1 cellular context compared by ENCODE assay signal in genomic region chr17:60159479-60159866, GRCh38.
TF ChIP-seq lines count a peak whose summit lies in the region.

No MANE protein-coding gene starts in this region.

TF ChIP-seq in K562, 482 proteins besides CTCF, POLR2A, EP300 and RAD21 (continued from another document):
- TF ChIP-seq, protein P1, sequence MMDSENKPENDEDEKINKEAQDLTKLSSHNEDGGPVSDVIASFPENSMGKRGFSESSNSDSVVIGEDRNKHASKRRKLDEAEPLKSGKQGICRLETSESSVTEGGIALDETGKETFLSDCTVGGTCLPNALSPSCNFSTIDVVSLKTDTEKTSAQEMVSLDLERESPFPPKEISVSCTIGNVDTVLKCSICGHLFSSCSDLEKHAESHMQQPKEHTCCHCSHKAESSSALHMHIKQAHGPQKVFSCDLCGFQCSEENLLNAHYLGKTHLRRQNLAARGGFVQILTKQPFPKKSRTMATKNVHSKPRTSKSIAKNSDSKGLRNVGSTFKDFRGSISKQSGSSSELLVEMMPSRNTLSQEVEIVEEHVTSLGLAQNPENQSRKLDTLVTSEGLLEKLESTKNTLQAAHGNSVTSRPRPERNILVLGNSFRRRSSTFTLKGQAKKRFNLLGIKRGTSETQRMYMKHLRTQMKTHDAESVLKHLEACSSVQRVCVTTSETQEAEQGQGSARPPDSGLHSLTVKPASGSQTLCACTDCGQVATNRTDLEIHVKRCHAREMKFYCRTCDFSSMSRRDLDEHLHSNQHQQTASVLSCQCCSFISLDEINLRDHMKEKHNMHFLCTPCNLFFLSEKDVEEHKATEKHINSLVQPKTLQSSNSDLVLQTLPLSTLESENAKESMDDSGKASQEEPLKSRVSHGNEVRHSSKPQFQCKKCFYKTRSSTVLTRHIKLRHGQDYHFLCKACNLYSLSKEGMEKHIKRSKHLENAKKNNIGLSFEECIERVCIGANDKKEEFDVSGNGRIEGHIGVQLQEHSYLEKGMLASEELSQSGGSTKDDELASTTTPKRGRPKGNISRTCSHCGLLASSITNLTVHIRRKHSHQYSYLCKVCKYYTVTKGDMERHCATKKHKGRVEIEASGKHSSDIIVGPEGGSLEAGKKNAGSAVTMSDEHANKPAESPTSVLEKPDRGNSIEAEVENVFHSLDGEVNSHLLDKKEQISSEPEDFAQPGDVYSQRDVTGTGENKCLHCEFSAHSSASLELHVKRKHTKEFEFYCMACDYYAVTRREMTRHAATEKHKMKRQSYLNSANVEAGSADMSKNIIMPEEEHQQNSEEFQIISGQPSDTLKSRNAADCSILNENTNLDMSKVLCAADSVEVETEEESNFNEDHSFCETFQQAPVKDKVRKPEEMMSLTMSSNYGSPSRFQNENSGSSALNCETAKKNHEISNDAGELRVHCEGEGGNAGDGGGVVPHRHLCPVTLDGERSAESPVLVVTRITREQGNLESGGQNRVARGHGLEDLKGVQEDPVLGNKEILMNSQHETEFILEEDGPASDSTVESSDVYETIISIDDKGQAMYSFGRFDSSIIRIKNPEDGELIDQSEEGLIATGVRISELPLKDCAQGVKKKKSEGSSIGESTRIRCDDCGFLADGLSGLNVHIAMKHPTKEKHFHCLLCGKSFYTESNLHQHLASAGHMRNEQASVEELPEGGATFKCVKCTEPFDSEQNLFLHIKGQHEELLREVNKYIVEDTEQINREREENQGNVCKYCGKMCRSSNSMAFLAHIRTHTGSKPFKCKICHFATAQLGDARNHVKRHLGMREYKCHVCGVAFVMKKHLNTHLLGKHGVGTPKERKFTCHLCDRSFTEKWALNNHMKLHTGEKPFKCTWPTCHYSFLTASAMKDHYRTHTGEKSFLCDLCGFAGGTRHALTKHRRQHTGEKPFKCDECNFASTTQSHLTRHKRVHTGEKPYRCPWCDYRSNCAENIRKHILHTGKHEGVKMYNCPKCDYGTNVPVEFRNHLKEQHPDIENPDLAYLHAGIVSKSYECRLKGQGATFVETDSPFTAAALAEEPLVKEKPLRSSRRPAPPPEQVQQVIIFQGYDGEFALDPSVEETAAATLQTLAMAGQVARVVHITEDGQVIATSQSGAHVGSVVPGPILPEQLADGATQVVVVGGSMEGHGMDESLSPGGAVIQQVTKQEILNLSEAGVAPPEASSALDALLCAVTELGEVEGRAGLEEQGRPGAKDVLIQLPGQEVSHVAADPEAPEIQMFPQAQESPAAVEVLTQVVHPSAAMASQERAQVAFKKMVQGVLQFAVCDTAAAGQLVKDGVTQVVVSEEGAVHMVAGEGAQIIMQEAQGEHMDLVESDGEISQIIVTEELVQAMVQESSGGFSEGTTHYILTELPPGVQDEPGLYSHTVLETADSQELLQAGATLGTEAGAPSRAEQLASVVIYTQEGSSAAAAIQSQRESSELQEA (IDR thresholded peaks at IDR 0.05; ENCODE audit: low read depth), result no peak
